In the genomic region with DNA sequence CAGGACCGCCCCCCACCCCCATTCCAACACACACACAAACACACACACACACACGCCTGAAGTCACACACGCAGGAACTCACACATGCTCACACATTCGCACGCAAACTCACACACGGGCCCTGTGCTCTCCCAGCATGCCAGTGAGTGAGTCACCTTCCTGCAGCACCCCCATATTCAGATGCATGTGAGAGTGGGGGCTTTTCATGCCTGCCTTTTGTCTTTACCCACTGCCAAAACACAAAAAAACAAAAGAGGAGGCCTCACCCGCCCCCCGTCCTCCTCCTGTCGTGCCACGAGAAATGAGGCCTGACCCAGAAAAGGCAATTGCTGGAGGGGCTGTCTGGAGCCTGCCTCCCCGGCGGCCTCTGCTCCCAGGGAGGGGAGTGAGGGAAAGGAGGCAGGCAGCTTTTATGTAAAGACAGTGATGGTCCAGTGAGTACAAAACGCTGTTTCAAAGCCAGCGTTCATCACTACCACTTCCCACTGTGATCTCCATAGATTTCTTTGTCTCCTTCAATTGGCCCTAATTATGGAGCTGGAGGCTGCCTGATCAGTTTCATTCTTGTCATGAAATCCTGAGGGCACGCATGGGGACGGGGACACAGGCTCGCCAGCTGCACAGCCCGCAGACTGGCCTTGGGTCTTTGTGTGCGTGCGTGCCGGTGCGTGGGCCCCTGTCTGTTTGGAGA, we compare ENCODE assay signal across 1 cellular context.
A peak's percentile ranks its signal among the peaks of the same experiment; 100 is the strongest.
TF ChIP-seq lines count a peak whose summit lies in the region.

No MANE protein-coding gene starts in this region.

TF ChIP-seq in H1, 55 proteins besides CTCF, POLR2A, EP300 and RAD21:
- TF ChIP-seq CTBP2 (IDR thresholded peaks at IDR 0.05; ENCODE audit: borderline replicate concordance, insufficient read depth, insufficient read length, low read length) (peak; percentile 76), NANOG (IDR thresholded peaks at IDR 0.05; ENCODE audit: insufficient read depth, low read depth, low read length, poor library complexity, severe bottlenecking) (peak; percentile 89), HDAC2 (IDR thresholded peaks at IDR 0.05; ENCODE audit: borderline replicate concordance in 1 of 2, low read depth in 2 of 2, low read length in 2 of 2) (peak in 1 of 2 experiments; percentile 29; a peak in 1 of 4 replicates), JUND (IDR thresholded peaks at IDR 0.05; ENCODE audit: low read length) (peak; percentile 89), KDM5A (IDR thresholded peaks at IDR 0.05; ENCODE audit: low read length) (no peak)
